In the genomic region with DNA sequence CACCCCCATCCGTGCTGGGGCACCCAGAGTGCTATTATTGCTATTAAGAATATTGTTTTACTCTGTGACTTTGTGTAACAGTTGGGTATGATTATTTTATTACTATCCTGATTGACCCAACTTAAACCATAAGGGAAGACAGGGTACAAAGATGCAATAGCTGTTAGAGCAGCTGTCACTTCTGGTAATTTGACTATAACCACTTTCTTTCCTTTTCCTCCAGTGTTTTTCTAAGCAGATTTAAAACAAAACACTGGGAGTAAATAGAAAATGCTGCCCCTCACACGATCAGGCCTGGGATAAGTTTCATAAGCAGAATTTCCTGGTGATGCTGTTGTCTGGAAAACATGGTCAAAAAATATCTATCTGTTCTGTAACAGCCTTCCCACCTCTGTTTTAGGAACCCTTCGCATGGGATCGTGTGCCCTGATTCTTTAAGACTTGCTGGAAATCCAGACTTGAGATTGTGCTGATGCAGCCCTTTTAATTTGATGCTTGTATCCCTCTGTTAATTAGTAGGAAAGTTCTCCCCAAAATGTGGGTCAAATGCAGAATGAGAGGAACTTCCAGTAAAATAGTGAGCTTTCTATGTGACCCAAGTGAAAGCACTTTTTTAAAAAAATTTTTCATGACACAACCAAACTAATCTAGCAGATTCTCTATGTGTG, we compare ENCODE assay signal across 25 cellular contexts.
"Had no signal": no experiment of that assay in that cellular context is flagged by ENCODE, and none has a peak within 500 bp of the region (broad histone marks: within the 10 kb centered on the region; RNA-seq: fewer than 3 reads in every experiment).

No MANE protein-coding gene starts in this region.

- H2AFZ ChIP-seq: neural progenitor cell had no signal

- DNase-seq: activated CD4-positive, alpha-beta T cell treated with anti-CD3 and anti-CD28 coated beads for 36 hours; activated CD4-positive, CD25-positive, alpha-beta regulatory T cell; activated naive CD4-positive, alpha-beta T cell; activated T-cell treated with anti-CD3 and anti-CD28 coated beads for 4 hours; activated T-cell treated with anti-CD3 and anti-CD28 coated beads, Interleukin-2, amount 50 U/mL, for 72 hours; dermis blood vessel endothelial cell; effector CD4-positive, alpha-beta T cell; foreskin melanocyte; heart right ventricle; left lung; lower lobe of right lung; mesendoderm; naive thymus-derived CD8-positive, alpha-beta T cell; occipital lobe; stimulated activated CD4-positive, alpha-beta T cell treated with anti-CD3 and anti-CD28 coated beads, Interleukin-4, amount 100 ng/mL, for 24 hours; T-helper 1 cell; trophoblast cell had no signal

- H3K4me3 Mint-ChIP-seq: activated CD4-positive, alpha-beta T cell treated with anti-CD3 and anti-CD28 coated beads for 36 hours; activated T-cell treated with anti-CD3 and anti-CD28 coated beads, Interleukin-2, amount 50 U/mL, for 72 hours; naive thymus-derived CD8-positive, alpha-beta T cell; neural progenitor cell; stimulated activated effector memory CD8-positive, alpha-beta T cell treated with anti-CD3 and anti-CD28 coated beads, Interleukin-12 subunit alpha, Interleukin-12 subunit beta, amount 100 ng/mL, for 72 hours; stimulated activated naive CD8-positive, alpha-beta T cell treated with anti-CD3 and anti-CD28 coated beads, Interleukin-15, Interleukin-2, amounts not matched to agents 100 ng/mL and 50 ng/mL, for 24 hours; T-helper 2 cell treated with Interferon-gamma antibody and Interleukin-4, amounts not matched to agents 5 μg/mL and 100 μg/mL, for 36 hours had no signal

- H3K4me1 ChIP-seq: esophagus muscularis mucosa, heart right ventricle, left lung, lower lobe of right lung, neural progenitor cell, right atrium auricular region had no signal

- H3K4me1 Mint-ChIP-seq: activated CD4-positive, alpha-beta T cell treated with anti-CD3 and anti-CD28 coated beads for 36 hours; naive thymus-derived CD8-positive, alpha-beta T cell; neural progenitor cell; stimulated activated effector memory CD8-positive, alpha-beta T cell treated with anti-CD3 and anti-CD28 coated beads, Interleukin-12 subunit alpha, Interleukin-12 subunit beta, amount 100 ng/mL, for 72 hours had no signal

- H3K27me3 ChIP-seq: esophagus muscularis mucosa, heart right ventricle, left lung, neural progenitor cell, right atrium auricular region had no signal

- H3K27ac ChIP-seq: esophagus muscularis mucosa, heart right ventricle, left lung, lower lobe of right lung, neural progenitor cell, right atrium auricular region, thoracic aorta had no signal

- H3K36me3 Mint-ChIP-seq: stimulated activated effector memory CD8-positive, alpha-beta T cell treated with anti-CD3 and anti-CD28 coated beads, Interleukin-12 subunit alpha, Interleukin-12 subunit beta, amount 100 ng/mL, for 72 hours had no signal

- H3K4me2 ChIP-seq: neural progenitor cell had no signal

- H3K27me3 Mint-ChIP-seq: activated CD4-positive, alpha-beta T cell treated with anti-CD3 and anti-CD28 coated beads for 36 hours; stimulated activated naive CD8-positive, alpha-beta T cell treated with anti-CD3 and anti-CD28 coated beads, Interleukin-15, Interleukin-2, amounts not matched to agents 100 ng/mL and 50 ng/mL, for 24 hours had no signal

- ATAC-seq: activated CD4-positive, alpha-beta T cell treated with anti-CD3 and anti-CD28 coated beads for 36 hours; activated naive CD4-positive, alpha-beta T cell treated with anti-CD3 and anti-CD28 coated beads, Interleukin-2, amount 50 U/mL, for 72 hours; activated T-cell treated with anti-CD3 and anti-CD28 coated beads, Interleukin-2, amount 50 U/mL, for 72 hours; heart right ventricle; left lung; lower lobe of right lung; naive thymus-derived CD8-positive, alpha-beta T cell; stimulated activated effector memory CD8-positive, alpha-beta T cell treated with anti-CD3 and anti-CD28 coated beads, Interleukin-12 subunit alpha, Interleukin-12 subunit beta, amount 100 ng/mL, for 72 hours had no signal

- H3K9ac ChIP-seq: neural progenitor cell had no signal

- H3K36me3 ChIP-seq: esophagus muscularis mucosa, heart right ventricle, left lung, lower lobe of right lung, neural progenitor cell, right atrium auricular region, thoracic aorta had no signal

- H3K4me3 ChIP-seq: esophagus muscularis mucosa, heart right ventricle, left lung, lower lobe of right lung, neural progenitor cell, right atrium auricular region, thoracic aorta had no signal

- H3K9me3 ChIP-seq: lower lobe of right lung, thoracic aorta had no signal

- H3K27ac Mint-ChIP-seq: activated CD4-positive, alpha-beta T cell treated with anti-CD3 and anti-CD28 coated beads for 36 hours; activated naive CD4-positive, alpha-beta T cell treated with anti-CD3 and anti-CD28 coated beads, Interleukin-2, amount 50 U/mL, for 72 hours; activated T-cell treated with anti-CD3 and anti-CD28 coated beads, Interleukin-2, amount 50 U/mL, for 72 hours; naive thymus-derived CD8-positive, alpha-beta T cell; neural progenitor cell; stimulated activated effector memory CD8-positive, alpha-beta T cell treated with anti-CD3 and anti-CD28 coated beads, Interleukin-12 subunit alpha, Interleukin-12 subunit beta, amount 100 ng/mL, for 72 hours; stimulated activated naive CD8-positive, alpha-beta T cell treated with anti-CD3 and anti-CD28 coated beads, Interleukin-15, Interleukin-2, amounts not matched to agents 100 ng/mL and 50 ng/mL, for 24 hours; T-helper 2 cell treated with Interferon-gamma antibody and Interleukin-4, amounts not matched to agents 5 μg/mL and 100 μg/mL, for 36 hours had no signal
